In genomic region chr11:12393691-12394090, GRCh38 we compare ENCODE assay signal across 23 cellular contexts. TPM values are rescaled to one million over a fixed set of nuclear protein-coding genes. Genes with fewer than 3 reads are reported as not detected.
DNase-seq lines count a peak whose midpoint lies in the region; ATAC-seq, FAIRE-seq and TF ChIP-seq lines count a peak whose summit lies in the region.
"Had no signal": no experiment of that assay in that cellular context is flagged by ENCODE, and none has a peak within 500 bp of the region (broad histone marks: within the 10 kb centered on the region; RNA-seq: fewer than 3 reads in every experiment).

No MANE protein-coding gene starts in this region.

- H3K27ac ChIP-seq in foreskin keratinocyte (peak overlapping the region; percentile 14), stomach smooth muscle (ENCODE audit: low read length) (peak overlapping the region; percentile 97)
- H3K27ac ChIP-seq: BLaER1 had no signal

- ATAC-seq in foreskin keratinocyte (no peak), HG02885 (IDR thresholded peaks at IDR 0.05; ENCODE audit: poor library complexity, unreplicated experiment) (no peak)
- ATAC-seq: GM23338, Panc1 had no signal

- H3K27me3 ChIP-seq in foreskin keratinocyte (no peaks in the 10 kb centered on the region), stomach smooth muscle (ENCODE audit: control insufficient read depth in 1 of 2, insufficient read depth in 2 of 2, low read length in 2 of 2) (no peaks in the 10 kb centered on the region)
- H3K27me3 ChIP-seq: BLaER1 had no signal

- peak overlapping the region; percentile 67 for H3K27ac Mint-ChIP-seq in neural crest cell (ENCODE audit: unreplicated experiment)
- H3K27ac Mint-ChIP-seq: CD4-positive, alpha-beta T cell; GM23338 had no signal

- in situ Hi-C loops in ACHN (cut with HindIII; ENCODE audit: low pct_ligation_motif_present, low pct_unique_long_range_greater_than_20kb, low sequenced_read_pairs): no loop called here

- peaks cover 29% of the 10 kb centered on the region for H3K36me3 Mint-ChIP-seq in neural crest cell (ENCODE audit: low read depth)

- no peaks in the 10 kb centered on the region for H3K27me3 Mint-ChIP-seq in neural crest cell (ENCODE audit: low read depth)
- H3K27me3 Mint-ChIP-seq: CD4-positive, alpha-beta T cell had no signal

- peaks cover 33% of the 10 kb centered on the region for H3K4me1 ChIP-seq in foreskin keratinocyte
- peaks cover 52% of the 10 kb centered on the region for H3K4me1 ChIP-seq in stomach smooth muscle (ENCODE audit: control insufficient read depth, insufficient read depth, low read length)
- H3K4me1 ChIP-seq: BLaER1, HAP-1 had no signal

- no peak for TF ChIP-seq CTCF in foreskin keratinocyte (conservative IDR thresholded peaks at IDR 0.05)
- TF ChIP-seq CTCF in neural crest cell (conservative IDR thresholded peaks at IDR 0.05): no peak

- no peak overlapping the region for H3K9ac ChIP-seq in stomach smooth muscle (ENCODE audit: low read length in 2 of 2)
- H3K9ac ChIP-seq: BLaER1 had no signal

- H3K4me3 ChIP-seq in stomach smooth muscle (ENCODE audit: low read length in 2 of 2): no peak overlapping the region
- H3K4me3 ChIP-seq: BLaER1, GM23338, HAP-1 had no signal

- FAIRE-seq in frontal cortex (lab: Jason Lieb, UNC): no peak
- FAIRE-seq in GM12892 (lab: Jason Lieb, UNC): no peak

- no peak overlapping the region for H3K4me3 Mint-ChIP-seq in neural crest cell
- H3K4me3 Mint-ChIP-seq: CD4-positive, alpha-beta T cell; GM23338 had no signal

- DNase-seq in amniotic epithelial cell (ENCODE audit: low read depth): peak; percentile 67
- no peak for DNase-seq in foreskin keratinocyte
- no peak for DNase-seq in neural crest cell (ENCODE audit: low read depth, low spot score)
- no peak for DNase-seq in frontal cortex (ENCODE audit: low spot score in 2 of 2)
- DNase-seq in ACHN: no peak
- no peak for DNase-seq in GM12892 (ENCODE audit: insufficient read length)
- DNase-seq: CD4-positive, alpha-beta T cell; COR-L47; DMS79; KBM-7; NCI-H1092 treated with DMSO at 0.1 percent for 48 hours; NCI-H1436 treated with DMSO at 0.1 percent for 48 hours; NCI-H1930; NCI-H2227 treated with DMSO at 0.1 percent for 48 hours; NCI-H510A treated with DMSO at 0.1 percent for 48 hours; NCI-H774; SIG-M5 had no signal

- peaks cover 0 to 3% of the 10 kb centered on the region in 2 donors for H3K36me3 ChIP-seq in stomach smooth muscle (ENCODE audit: control insufficient read depth in 2 of 2, insufficient read depth in 2 of 2, low read length in 2 of 2)
- H3K36me3 ChIP-seq: BLaER1, HAP-1 had no signal

- H3K9me3 ChIP-seq in stomach smooth muscle (ENCODE audit: control insufficient read depth in 2 of 2, low read length in 2 of 2): peaks cover 0 to 3% of the 10 kb centered on the region in 2 donors
- H3K9me3 ChIP-seq: HAP-1 had no signal

- no peak for TF ChIP-seq POLR2A in GM12892 (IDR thresholded peaks at IDR 0.05; ENCODE audit: low read depth, low read length)

- peaks cover 8% of the 10 kb centered on the region for H3K9me3 Mint-ChIP-seq in neural crest cell
- H3K9me3 Mint-ChIP-seq: CD4-positive, alpha-beta T cell had no signal

- no peaks in the 10 kb centered on the region for H3K4me1 Mint-ChIP-seq in neural crest cell
- H3K4me1 Mint-ChIP-seq: GM23338 had no signal

RNA-seq across cellular contexts. Expression of gene PARVA, which starts 16.3 kb away (rescaled TPM):
- 22.2 TPM in 2 replicates for total RNA-seq in foreskin keratinocyte
- 17.1 and 20.3 TPM in 2 replicates for polyA plus RNA-seq in foreskin keratinocyte
- total RNA-seq in neural crest cell: 36.2 and 40.0 TPM in 2 replicates
- 3.3 TPM for total RNA-seq in frontal cortex
- polyA plus RNA-seq in GM12892 (2012; ENCODE audit: missing spikeins): not detected
